ENCODE assay signal across 13 cellular contexts in genomic region chr17:42568341-42569111, GRCh38. TPM values are rescaled to one million over a fixed set of nuclear protein-coding genes. Genes with fewer than 3 reads are reported as not detected.
DNase-seq lines count a peak whose midpoint lies in the region; ATAC-seq, FAIRE-seq and TF ChIP-seq lines count a peak whose summit lies in the region.
"Had no signal": no experiment of that assay in that cellular context is flagged by ENCODE, and none has a peak within 500 bp of the region (broad histone marks: within the 10 kb centered on the region; RNA-seq: fewer than 3 reads in every experiment).

No MANE protein-coding gene starts in this region.

- H3K27me3 Mint-ChIP-seq in stimulated activated naive CD8-positive, alpha-beta T cell treated with anti-CD3 and anti-CD28 coated beads, Interleukin-15, Interleukin-2, amounts not matched to agents 100 ng/mL and 50 ng/mL, for 24 hours, result no peaks in the 10 kb centered on the region

- no peak for DNase-seq in stimulated activated naive CD8-positive, alpha-beta T cell treated with anti-CD3 and anti-CD28 coated beads, Interleukin-15, Interleukin-2, amounts not matched to agents 100 U/mL and 50 U/mL, for 24 hours
- no peak for DNase-seq in ascending aorta (ENCODE audit: low spot score in 2 of 2)
- DNase-seq in urothelium cell line (ENCODE audit: low spot score), result no peak
- no peak for DNase-seq in NCI-H510A treated with DMSO at 0.1 percent for 48 hours (lab: John Stamatoyannopoulos, UW)
- DNase-seq in NCI-H774 (lab: John Stamatoyannopoulos, UW), result no peak
- DNase-seq: activated CD8-positive, alpha-beta memory T cell treated with anti-CD3 and anti-CD28 coated beads for 24 hours; GOT3 had no signal

- H3K36me3 ChIP-seq in ascending aorta (peaks cover 54 to 71% of the 10 kb centered on the region in 2 donors), muscle layer of duodenum (ENCODE audit: control insufficient read depth in 1 of 2, insufficient read depth in 2 of 2, low read length in 2 of 2) (peaks cover 55 to 70% of the 10 kb centered on the region in 2 donors)
- H3K36me3 ChIP-seq: ovary had no signal

- H3K4me3 ChIP-seq in ascending aorta (no peak overlapping the region), muscle layer of duodenum (ENCODE audit: low read depth in 1 of 2, low read length in 2 of 2) (no peak overlapping the region)

- no peak for ATAC-seq in stimulated activated naive CD8-positive, alpha-beta T cell treated with anti-CD3 and anti-CD28 coated beads, Interleukin-15, Interleukin-2, amounts not matched to agents 100 U/mL and 50 U/mL, for 24 hours
- no peak for ATAC-seq in GM18909 (IDR thresholded peaks at IDR 0.05; ENCODE audit: poor library complexity, unreplicated experiment)

- H3K9me3 ChIP-seq in ascending aorta (no peaks in the 10 kb centered on the region), muscle layer of duodenum (ENCODE audit: control insufficient read depth in 1 of 2, low read length in 2 of 2) (no peaks in the 10 kb centered on the region)
- H3K9me3 ChIP-seq: ovary had no signal

- H3K4me1 Mint-ChIP-seq in stimulated activated naive CD8-positive, alpha-beta T cell treated with anti-CD3 and anti-CD28 coated beads, Interleukin-15, Interleukin-2, amounts not matched to agents 100 ng/mL and 50 ng/mL, for 24 hours (ENCODE audit: low read depth), result peaks cover 44% of the 10 kb centered on the region

- H3K27me3 ChIP-seq in ascending aorta (no peaks in the 10 kb centered on the region), muscle layer of duodenum (ENCODE audit: low read depth, low read length) (no peaks in the 10 kb centered on the region)
- H3K27me3 ChIP-seq: ovary had no signal

- H3K36me3 Mint-ChIP-seq in stimulated activated naive CD8-positive, alpha-beta T cell treated with anti-CD3 and anti-CD28 coated beads, Interleukin-15, Interleukin-2, amounts not matched to agents 100 ng/mL and 50 ng/mL, for 24 hours (ENCODE audit: low read depth), result peaks cover 61% of the 10 kb centered on the region

- H3K9me3 Mint-ChIP-seq in stimulated activated naive CD8-positive, alpha-beta T cell treated with anti-CD3 and anti-CD28 coated beads, Interleukin-15, Interleukin-2, amounts not matched to agents 100 ng/mL and 50 ng/mL, for 24 hours, result no peaks in the 10 kb centered on the region

- peak; percentile 20 for FAIRE-seq in urothelium cell line (lab: Jason Lieb, UNC)
- FAIRE-seq: colon, GM18507 had no signal

- H3K27ac ChIP-seq in ascending aorta (peak overlapping the region; percentile 5 to 89), muscle layer of duodenum (ENCODE audit: low read length) (peak overlapping the region; percentile 45)

- no peak for TF ChIP-seq CTCF in ascending aorta (IDR thresholded peaks at IDR 0.05)

- peak overlapping the region; percentile 49 for H3K27ac Mint-ChIP-seq in stimulated activated naive CD8-positive, alpha-beta T cell treated with anti-CD3 and anti-CD28 coated beads, Interleukin-15, Interleukin-2, amounts not matched to agents 100 ng/mL and 50 ng/mL, for 24 hours

- intact Hi-C loops in ascending aorta (cut with DNase I), result no loop called here

- H3K4me1 ChIP-seq in ascending aorta, result peaks cover 0 to 24% of the 10 kb centered on the region in 2 donors
- peaks cover 5 to 27% of the 10 kb centered on the region in 2 donors for H3K4me1 ChIP-seq in muscle layer of duodenum (ENCODE audit: control insufficient read depth in 1 of 2, insufficient read depth in 2 of 2, low read length in 2 of 2)

- H3K4me3 Mint-ChIP-seq in stimulated activated naive CD8-positive, alpha-beta T cell treated with anti-CD3 and anti-CD28 coated beads, Interleukin-15, Interleukin-2, amounts not matched to agents 100 ng/mL and 50 ng/mL, for 24 hours, result peak overlapping the region; percentile 97

RNA-seq across cellular contexts. Expression of gene MLX, which starts 1.6 kb away (rescaled TPM):
- total RNA-seq in ascending aorta, result 15.8 TPM

RNA-seq across cellular contexts. Expression of gene COASY, which starts 6.6 kb away (rescaled TPM):
- 10.9 TPM for total RNA-seq in ascending aorta

RNA-seq across cellular contexts. Expression of gene PSMC3IP, which starts 9.0 kb away (rescaled TPM):
- 2.9 TPM for total RNA-seq in ascending aorta

RNA-seq across cellular contexts. Expression of gene HSD17B1, which starts 15.8 kb away (rescaled TPM):
- not detected for total RNA-seq in ascending aorta

RNA-seq across cellular contexts. Expression of gene NAGLU, which starts 32.5 kb away (rescaled TPM):
- total RNA-seq in ascending aorta, result 94.7 TPM
